Comparison of ENCODE assay signal across 13 cellular contexts in genomic region chr20:41347523-41348429, GRCh38. TPM values are rescaled to one million over a fixed set of nuclear protein-coding genes. Genes with fewer than 3 reads are reported as not detected.
"Had no signal": no experiment of that assay in that cellular context is flagged by ENCODE, and none has a peak within 500 bp of the region (broad histone marks: within the 10 kb centered on the region; RNA-seq: fewer than 3 reads in every experiment).

No MANE protein-coding gene starts in this region.

- H3K27ac ChIP-seq: tibial artery, vagina, WERI-Rb-1 had no signal

- H3K36me3 ChIP-seq: WERI-Rb-1 had no signal

- DNase-seq: activated CD4-positive, alpha-beta T cell treated with anti-CD3 and anti-CD28 coated beads for 36 hours; activated CD8-positive, alpha-beta T cell treated with anti-CD3 and anti-CD28 coated beads, Interleukin-2, amount 10 ng/mL, durations not matched to agents 7 days and 5 days; activated naive CD4-positive, alpha-beta T cell treated with anti-CD3 and anti-CD28 coated beads, Interleukin-2, amount 10 ng/mL, durations not matched to agents 7 days and 5 days; cerebellar nuclear complex; dermis blood vessel endothelial cell; foreskin melanocyte; T-helper 1 cell; tibial artery; WERI-Rb-1 had no signal

- H3K27me3 ChIP-seq: tibial artery, vagina had no signal

- H3K9me3 Mint-ChIP-seq: activated naive CD4-positive, alpha-beta T cell treated with anti-CD3 and anti-CD28 coated beads, Interleukin-2, amount 10 ng/mL, durations not matched to agents 7 days and 5 days had no signal

- H3K27me3 Mint-ChIP-seq: activated CD4-positive, alpha-beta T cell treated with anti-CD3 and anti-CD28 coated beads for 36 hours had no signal

- H3K4me2 ChIP-seq: smooth muscle cell had no signal

- H3K36me3 Mint-ChIP-seq: activated naive CD4-positive, alpha-beta T cell treated with anti-CD3 and anti-CD28 coated beads, Interleukin-2, amount 10 ng/mL, durations not matched to agents 7 days and 5 days had no signal

- H3K9me3 ChIP-seq: tibial artery, vagina had no signal

- H3K27ac Mint-ChIP-seq: activated CD4-positive, alpha-beta T cell treated with anti-CD3 and anti-CD28 coated beads for 36 hours; activated CD8-positive, alpha-beta T cell treated with anti-CD3 and anti-CD28 coated beads, Interleukin-2, amount 10 ng/mL, durations not matched to agents 7 days and 5 days; activated naive CD4-positive, alpha-beta T cell treated with anti-CD3 and anti-CD28 coated beads, Interleukin-2, amount 10 ng/mL, durations not matched to agents 7 days and 5 days had no signal

- H3K4me3 ChIP-seq: smooth muscle cell, tibial artery, vagina had no signal

- FAIRE-seq: keratinocyte had no signal

- H3K4me3 Mint-ChIP-seq: activated CD4-positive, alpha-beta T cell treated with anti-CD3 and anti-CD28 coated beads for 36 hours; activated CD8-positive, alpha-beta T cell treated with anti-CD3 and anti-CD28 coated beads, Interleukin-2, amount 10 ng/mL, durations not matched to agents 7 days and 5 days; activated naive CD4-positive, alpha-beta T cell treated with anti-CD3 and anti-CD28 coated beads, Interleukin-2, amount 10 ng/mL, durations not matched to agents 7 days and 5 days had no signal

- H3K4me1 Mint-ChIP-seq: activated CD4-positive, alpha-beta T cell treated with anti-CD3 and anti-CD28 coated beads for 36 hours; activated naive CD4-positive, alpha-beta T cell treated with anti-CD3 and anti-CD28 coated beads, Interleukin-2, amount 10 ng/mL, durations not matched to agents 7 days and 5 days had no signal

RNA-seq across cellular contexts. Expression of gene EMILIN3, which starts 18.8 kb away (rescaled TPM):
- total RNA-seq: activated CD8-positive, alpha-beta T cell treated with anti-CD3 and anti-CD28 coated beads, Interleukin-2, amount 10 ng/mL, durations not matched to agents 7 days and 5 days; mesenteric fat pad had no signal
- polyA plus RNA-seq: keratinocyte had no signal
